In the genomic region with DNA sequence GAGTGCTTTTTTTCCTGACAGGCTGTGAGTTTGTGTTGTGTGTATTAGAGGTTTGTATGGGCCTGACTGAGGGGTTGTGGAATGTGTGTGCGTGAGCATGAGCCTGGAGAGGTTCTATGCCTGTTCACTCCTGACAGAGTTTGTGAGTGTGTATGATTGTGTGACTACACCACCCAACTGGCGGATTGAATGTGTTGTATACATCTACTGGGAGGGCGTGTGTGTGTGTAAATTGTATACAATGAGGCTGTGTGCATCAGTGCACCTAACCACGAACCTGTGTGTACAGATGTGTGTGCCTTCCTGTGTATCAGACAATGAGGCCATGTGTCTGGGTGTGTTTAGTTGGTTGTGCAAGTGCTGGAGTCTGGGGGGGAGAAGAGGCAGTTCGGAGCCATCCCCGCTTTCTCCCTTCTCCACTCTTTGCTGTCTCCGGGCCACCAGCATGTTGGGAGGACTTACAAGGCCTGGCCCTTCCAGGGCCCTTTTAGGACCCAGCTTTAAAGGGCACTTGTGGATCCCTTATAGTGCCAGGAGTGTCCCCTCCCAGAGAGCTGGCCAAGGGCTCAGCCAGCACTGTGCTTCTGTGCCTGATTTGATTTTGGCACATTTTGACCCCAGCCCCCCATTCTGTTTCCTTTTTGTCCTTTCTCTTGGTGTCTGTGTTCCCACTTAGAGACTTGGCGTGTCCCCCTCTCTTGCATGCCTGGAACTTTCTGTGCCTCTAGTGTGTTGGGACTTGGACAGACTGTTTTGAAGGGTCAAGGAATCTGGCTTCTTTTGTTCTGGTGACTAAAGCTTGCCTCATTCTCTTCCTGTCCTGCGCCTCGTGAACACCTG, we compare ENCODE assay signal across 7 cellular contexts. TPM values are rescaled to one million over a fixed set of nuclear protein-coding genes. Genes with fewer than 3 reads are reported as not detected.
A peak's percentile ranks its signal among the peaks of the same experiment; 100 is the strongest.
DNase-seq lines count a peak whose midpoint lies in the region; TF ChIP-seq lines count a peak whose summit lies in the region.

No MANE protein-coding gene starts in this region.

- H3K36me3 ChIP-seq in SJCRH30 (no peaks in the 10 kb centered on the region), esophagus muscularis mucosa (no peaks in the 10 kb centered on the region)

- no peak overlapping the region for H3K27ac ChIP-seq in SJCRH30
- H3K27ac ChIP-seq in esophagus muscularis mucosa (replicated peaks in 1 of 4), result peak overlapping the region; percentile 81 to 90 (median 84)

- H3K9me3 ChIP-seq in SJCRH30 (replicated peaks) (no peaks in the 10 kb centered on the region), esophagus muscularis mucosa (no peaks in the 10 kb centered on the region)

- TF ChIP-seq CTCF in esophagus muscularis mucosa (IDR thresholded peaks at IDR 0.05) (no peak), nephron (IDR thresholded peaks at IDR 0.05; ENCODE audit: unreplicated experiment in 3 of 3) (no peak)

- H3K4me1 ChIP-seq in SJCRH30, result no peaks in the 10 kb centered on the region
- peaks cover 32 to 57% (median 51%) of the 10 kb centered on the region in 4 donors for H3K4me1 ChIP-seq in esophagus muscularis mucosa

- DNase-seq in GF-D8 (lab: John Stamatoyannopoulos, UW) (peak; percentile 19), SJCRH30 (peak in 1 of 2 experiments; percentile 19), esophagus muscularis mucosa (ENCODE audit: extremely low spot score) (no peak), NCI-H2227 treated with DMSO at 0.1 percent for 48 hours (lab: John Stamatoyannopoulos, UW) (no peak), NCI-H146 treated with DMSO at 0.1 percent for 48 hours (lab: John Stamatoyannopoulos, UW; ENCODE audit: unreplicated experiment) (no peak)
- DNase-seq in activated CD4-positive, CD25-positive, alpha-beta regulatory T cell (lab: John Stamatoyannopoulos, UW), result no peak

- H3K27me3 ChIP-seq in SJCRH30 (no peaks in the 10 kb centered on the region), esophagus muscularis mucosa (no peaks in the 10 kb centered on the region)

- H3K4me3 ChIP-seq in SJCRH30 (peak overlapping the region; percentile 65), esophagus muscularis mucosa (peak overlapping the region; percentile 70 to 84 (median 82))

- peaks cover 12% of the 10 kb centered on the region for H3K36me3 Mint-ChIP-seq in nephron (ENCODE audit: low read depth)

- TF ChIP-seq EP300 in esophagus muscularis mucosa (IDR thresholded peaks at IDR 0.05), result no peak

- H3K4me1 Mint-ChIP-seq in nephron, result peaks cover 31% of the 10 kb centered on the region

- no peak for TF ChIP-seq POLR2A in esophagus muscularis mucosa (IDR thresholded peaks at IDR 0.05; ENCODE audit: low read depth)

- H3K9me3 Mint-ChIP-seq in nephron, result peaks cover 7% of the 10 kb centered on the region

- H3K27ac Mint-ChIP-seq in nephron, result peak overlapping the region; percentile 82 to 96 (median 95)

- WGBS in esophagus muscularis mucosa, result 30% methylated on average over 10 of the region's 10 CpGs

- H3K27me3 Mint-ChIP-seq in nephron (ENCODE audit: low read depth), result no peaks in the 10 kb centered on the region

- intact Hi-C loops in esophagus muscularis mucosa (cut with DNase I), result no loop called here

- peak overlapping the region; percentile 91 to 96 (median 93) for H3K4me3 Mint-ChIP-seq in nephron

RNA-seq across cellular contexts. Expression of a gene that starts 1.3 kb away (rescaled TPM):
- 6.7 and 7.7 TPM in 2 replicates for total RNA-seq in SJCRH30 (2014; rRNA removed; shearing (Covaris generic))
- 10 to 100 TPM; 39.9 to 60.6 (median 54.6) TPM for total RNA-seq in esophagus muscularis mucosa
